ENCODE assay signal across 16 cellular contexts in genomic region chr7:25716421-25716820, GRCh38.
DNase-seq lines count a peak whose midpoint lies in the region; ATAC-seq and TF ChIP-seq lines count a peak whose summit lies in the region.
"Had no signal": no experiment of that assay in that cellular context is flagged by ENCODE, and none has a peak within 500 bp of the region (broad histone marks: within the 10 kb centered on the region; RNA-seq: fewer than 3 reads in every experiment).

No MANE protein-coding gene starts in this region.

- H3K36me3 ChIP-seq in GM23248 (ENCODE audit: low read depth), result no peaks in the 10 kb centered on the region
- no peaks in the 10 kb centered on the region for H3K36me3 ChIP-seq in RWPE2 (ENCODE audit: low read depth)
- H3K36me3 ChIP-seq: neutrophil, right atrium auricular region, suprapubic skin had no signal

- H3K9me2 ChIP-seq in GM23248 (ENCODE audit: insufficient read depth), result no peaks in the 10 kb centered on the region
- H3K9me2 ChIP-seq: SK-N-SH had no signal

- H2AFZ ChIP-seq in GM23248, result no peak overlapping the region

- H3K9me3 ChIP-seq in GM23248 (ENCODE audit: low read depth) (no peaks in the 10 kb centered on the region), RWPE2 (ENCODE audit: severe bottlenecking) (no peaks in the 10 kb centered on the region)
- H3K9me3 ChIP-seq: body of pancreas, neutrophil, right atrium auricular region, suprapubic skin had no signal

- H3K79me2 ChIP-seq in GM23248 (ENCODE audit: insufficient read depth), result no peaks in the 10 kb centered on the region

- peak; percentile 5 for DNase-seq in GM23248
- no peak for DNase-seq in RWPE2 (ENCODE audit: low spot score)
- peak; percentile 64 for DNase-seq in glomerular visceral epithelial cell (ENCODE audit: extremely low spot score)
- DNase-seq in retinal pigment epithelial cell (ENCODE audit: low read depth), result peak; percentile 63
- DNase-seq in NCI-H1436 treated with DMSO at 0.1 percent for 48 hours (lab: John Stamatoyannopoulos, UW), result no peak
- DNase-seq in SW480 (ENCODE audit: low spot score), result no peak
- no peak for DNase-seq in coronary artery (ENCODE audit: low spot score)
- DNase-seq: activated CD8-positive, alpha-beta T cell treated with anti-CD3 and anti-CD28 coated beads, Interleukin-2, amount 10 ng/mL, durations not matched to agents 7 days and 5 days; NCI-H187 treated with DMSO at 0.1 percent for 48 hours; SK-N-SH had no signal

- in situ Hi-C loops in GM23248 (cut with MboI), result no loop called here

- H3K4me3 ChIP-seq in GM23248 (no peak overlapping the region), RWPE2 (ENCODE audit: severe bottlenecking) (no peak overlapping the region), retinal pigment epithelial cell (ENCODE audit: low read length) (no peak overlapping the region), coronary artery (no peak overlapping the region)
- H3K4me3 ChIP-seq: body of pancreas, right atrium auricular region, suprapubic skin had no signal

- peak; percentile 56; the same call in 1 of the 3 replicates for ATAC-seq in RWPE2 (ENCODE audit: low read depth)
- ATAC-seq: activated CD4-positive, CD25-positive, alpha-beta regulatory T cell treated with anti-CD3 and anti-CD28 coated beads, Interleukin-2, amount 50 U/mL, for 24 hours; activated CD8-positive, alpha-beta T cell treated with anti-CD3 and anti-CD28 coated beads, Interleukin-2, amount 10 ng/mL, durations not matched to agents 7 days and 5 days; activated naive CD4-positive, alpha-beta T cell treated with anti-CD3 and anti-CD28 coated beads, Interleukin-2, amount 50 U/mL, for 72 hours; body of pancreas had no signal

- no peak overlapping the region for H3K9ac ChIP-seq in GM23248
- H3K9ac ChIP-seq: SK-N-SH had no signal

- no peaks in the 10 kb centered on the region for H4K20me1 ChIP-seq in GM23248 (ENCODE audit: insufficient read depth)

- H3K4me1 ChIP-seq in GM23248 (ENCODE audit: insufficient read depth), result no peaks in the 10 kb centered on the region
- no peaks in the 10 kb centered on the region for H3K4me1 ChIP-seq in RWPE2 (ENCODE audit: insufficient read depth, poor library complexity, severe bottlenecking)
- H3K4me1 ChIP-seq: body of pancreas had no signal

- H3K4me2 ChIP-seq in GM23248 (ENCODE audit: unreplicated experiment), result no peak overlapping the region
- H3K4me2 ChIP-seq: SK-N-SH had no signal

- TF ChIP-seq CTCF in RWPE2 (IDR thresholded peaks at IDR 0.05; ENCODE audit: poor library complexity, severe bottlenecking), result no peak
- no peak for TF ChIP-seq CTCF in retinal pigment epithelial cell (conservative IDR thresholded peaks at IDR 0.05; ENCODE audit: low read depth, low read length)
- no peak for TF ChIP-seq CTCF in coronary artery (IDR thresholded peaks at IDR 0.05)

- H3K27ac ChIP-seq in GM23248 (no peak overlapping the region), RWPE2 (ENCODE audit: poor library complexity, severe bottlenecking) (no peak overlapping the region), coronary artery (no peak overlapping the region)
- H3K27ac ChIP-seq: body of pancreas, neutrophil, right atrium auricular region, suprapubic skin had no signal

- H3K27me3 ChIP-seq in GM23248 (replicated peaks; ENCODE audit: insufficient read depth) (no peaks in the 10 kb centered on the region), RWPE2 (ENCODE audit: insufficient read depth, poor library complexity, severe bottlenecking) (peaks cover 9% of the 10 kb centered on the region)
- H3K27me3 ChIP-seq: body of pancreas, neutrophil, right atrium auricular region, suprapubic skin had no signal

- 69 to 74% methylated on average over 6 of the region's 6 CpGs for WGBS in GM23248 (ENCODE audit: low coverage in 1 of 2, low lambda C conversion rate in 2 of 2, missing lambda C conversion rate in 2 of 2), 2 experiments

- no peaks in the 10 kb centered on the region for H3F3A ChIP-seq in GM23248 (ENCODE audit: insufficient read depth)

Comparison
In these comparisons a context has a peak if more than half of its experiments do, and no peak if none do; other contexts are left out.
1. DNase-seq: peak in GM23248 (single experiment), glomerular visceral epithelial cell (single experiment) and retinal pigment epithelial cell (single experiment); none in RWPE2 (single experiment), NCI-H1436 treated with DMSO at 0.1 percent for 48 hours (single experiment), SW480 (single experiment) and coronary artery (single experiment).